In the genomic region with DNA sequence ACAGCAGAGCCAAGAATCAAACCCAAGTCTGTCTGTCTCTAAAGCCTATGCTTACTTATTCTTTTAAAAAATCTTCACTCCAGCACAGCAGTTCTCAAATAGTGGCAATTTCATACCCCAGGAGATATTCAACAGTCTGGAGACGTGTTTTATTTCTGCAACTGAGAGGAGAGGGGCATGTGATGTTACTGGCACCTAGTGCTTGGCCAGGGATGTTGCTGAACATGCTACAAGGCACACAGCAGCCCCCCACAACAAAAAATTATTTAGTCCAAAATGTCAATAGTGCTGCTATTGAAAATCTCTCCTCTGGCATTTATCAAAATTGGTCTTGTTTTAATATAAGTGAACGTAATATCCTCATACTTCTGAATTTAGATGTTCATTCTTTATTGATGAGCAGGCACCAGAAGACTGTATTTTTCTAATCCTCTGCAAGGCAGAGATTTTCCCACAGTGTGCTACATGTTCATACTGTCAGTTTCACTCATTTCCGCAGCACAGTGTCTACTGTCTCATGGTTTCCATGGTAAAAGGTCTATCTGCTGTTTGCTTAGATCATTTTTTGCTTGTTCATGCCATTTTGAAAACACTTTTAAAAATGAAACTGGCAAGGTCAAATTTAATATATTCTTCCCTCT, we compare ENCODE assay signal across 21 cellular contexts.
"Had no signal": no experiment of that assay in that cellular context is flagged by ENCODE, and none has a peak within 500 bp of the region (broad histone marks: within the 10 kb centered on the region; RNA-seq: fewer than 3 reads in every experiment).

No MANE protein-coding gene starts in this region.

- H3K4me1 Mint-ChIP-seq: activated T-helper 17 cell treated with anti-CD3 and anti-CD28 coated beads, Interleukin-2, amount 50 U/mL, for 72 hours; memory B cell; naive thymus-derived CD8-positive, alpha-beta T cell; T-cell had no signal

- H3K4me1 ChIP-seq: breast epithelium, psoas muscle, spleen, stomach, upper lobe of right lung had no signal

- H3K27ac ChIP-seq: breast epithelium, epithelial cell of prostate, psoas muscle, spleen, stomach, thoracic aorta, upper lobe of right lung had no signal

- H3K9me3 Mint-ChIP-seq: activated T-helper 17 cell treated with anti-CD3 and anti-CD28 coated beads, Interleukin-2, amount 50 U/mL, for 72 hours had no signal

- H3K4me3 ChIP-seq: breast epithelium, mucosa of descending colon, psoas muscle, spleen, stomach, thoracic aorta, upper lobe of right lung had no signal

- H3K27me3 ChIP-seq: breast epithelium, spleen, stomach, upper lobe of right lung had no signal

- ATAC-seq: activated T-helper 17 cell treated with anti-CD3 and anti-CD28 coated beads, Interleukin-2, amount 50 U/mL, for 72 hours; left ventricle myocardium superior; mucosa of descending colon; naive thymus-derived CD8-positive, alpha-beta T cell; psoas muscle; sciatic nerve; T-cell; upper lobe of right lung had no signal

- DNase-seq: activated CD4-positive, alpha-beta T cell treated with anti-CD3 and anti-CD28 coated beads, Interleukin-2, amount 50 U/mL, for 48 hours; activated CD4-positive, CD25-positive, alpha-beta regulatory T cell treated with anti-CD3 and anti-CD28 coated beads, Interleukin-2, amount 50 U/mL, for 72 hours; activated naive CD4-positive, alpha-beta T cell treated with Interleukin-2 at 50 U/mL for 16 hours; aorta; dermis blood vessel endothelial cell; hippocampal formation; left ventricle myocardium superior; mucosa of descending colon; naive thymus-derived CD8-positive, alpha-beta T cell; psoas muscle; spleen; stomach; T-cell; T-helper 9 cell; upper lobe of right lung had no signal

- H3K9me3 ChIP-seq: breast epithelium, mucosa of descending colon, psoas muscle, spleen, stomach, thoracic aorta, upper lobe of right lung had no signal

- H3K36me3 Mint-ChIP-seq: memory B cell; naive thymus-derived CD8-positive, alpha-beta T cell; T-cell had no signal

- H3K27me3 Mint-ChIP-seq: activated T-helper 17 cell treated with anti-CD3 and anti-CD28 coated beads, Interleukin-2, amount 50 U/mL, for 72 hours; T-cell had no signal

- H3K36me3 ChIP-seq: breast epithelium, spleen, stomach, thoracic aorta, upper lobe of right lung had no signal

- H3K4me3 Mint-ChIP-seq: activated T-helper 17 cell treated with anti-CD3 and anti-CD28 coated beads, Interleukin-2, amount 50 U/mL, for 72 hours; memory B cell; naive thymus-derived CD8-positive, alpha-beta T cell; T-cell had no signal

- H3K27ac Mint-ChIP-seq: activated T-helper 17 cell treated with anti-CD3 and anti-CD28 coated beads, Interleukin-2, amount 50 U/mL, for 72 hours; memory B cell; naive thymus-derived CD8-positive, alpha-beta T cell; T-cell had no signal
